8 cellular contexts compared by ENCODE assay signal in genomic region chr9:129166962-129167557, GRCh38. TPM values are rescaled to one million over a fixed set of nuclear protein-coding genes. Genes with fewer than 3 reads are reported as not detected.
DNase-seq lines count a peak whose midpoint lies in the region; ATAC-seq and TF ChIP-seq lines count a peak whose summit lies in the region.

No MANE protein-coding gene starts in this region.

- H3K9me3 ChIP-seq in OCI-LY7 (ENCODE audit: low read length) (no peaks in the 10 kb centered on the region), stomach smooth muscle (ENCODE audit: control insufficient read depth in 2 of 2, low read length in 2 of 2) (no peaks in the 10 kb centered on the region)

- TF ChIP-seq CTCF in OCI-LY7 (conservative IDR thresholded peaks at IDR 0.05; ENCODE audit: low read length) (no peak), MCF 10A (IDR thresholded peaks at IDR 0.05; ENCODE audit: unreplicated experiment) (no peak)

- peak overlapping the region; percentile 63 for H3K4me3 Mint-ChIP-seq in MCF 10A (ENCODE audit: unreplicated experiment)

- H2AFZ ChIP-seq in OCI-LY7 (ENCODE audit: low read length), result peak overlapping the region; percentile 86

- H3K4me1 ChIP-seq in OCI-LY7 (ENCODE audit: insufficient read depth, low read length, poor library complexity, severe bottlenecking) (peaks cover 16% of the 10 kb centered on the region), stomach smooth muscle (ENCODE audit: control insufficient read depth, insufficient read depth, low read length) (peaks cover 31% of the 10 kb centered on the region)

- peak overlapping the region; percentile 59 for H3K4me2 ChIP-seq in OCI-LY7 (ENCODE audit: low read length)

- peak overlapping the region; percentile 87 for H3K27ac Mint-ChIP-seq in MCF 10A (ENCODE audit: low read depth, unreplicated experiment)

- DNase-seq in 8988T, result peak; percentile 76
- peak; percentile 67 for DNase-seq in GM04504 (ENCODE audit: low read depth)
- DNase-seq in OCI-LY7 (ENCODE audit: low spot score), result peak; percentile 50
- DNase-seq in MCF 10A (ENCODE audit: unreplicated experiment), result peak; percentile 81
- DNase-seq in kidney tubule cell (ENCODE audit: low spot score), result peak; percentile 80
- no peak for DNase-seq in G401 (ENCODE audit: low spot score)

- peak overlapping the region; percentile 46 for H3K4me3 ChIP-seq in OCI-LY7 (ENCODE audit: low read depth, low read length, poor library complexity, severe bottlenecking)
- peak overlapping the region; percentile 65 to 84 for H3K4me3 ChIP-seq in stomach smooth muscle (ENCODE audit: low read length in 2 of 2)

- POLR2A ChIA-PET in OCI-LY7 (lab: Charles Lee), result interaction anchor here (0.6 to 1.1 kb wide), 4 partner anchors 12 to 251 kb away, joined by 3 to 4 read pairs (median 4); no protein-coding TSS in a partner anchor
- POLR2A ChIA-PET in MCF 10A (lab: Yijun Ruan, JAX), result interaction anchor here (0.6 to 4.6 kb wide), 13 partner anchors 9 to 475 kb away, joined by 3 to 56 read pairs (median 4); partner anchors contain the start of genes IER5L and NTMT1

- H4K20me1 ChIP-seq in OCI-LY7 (ENCODE audit: insufficient read depth, low read length), result no peaks in the 10 kb centered on the region

- H3K27me3 Mint-ChIP-seq in MCF 10A (ENCODE audit: insufficient read depth, unreplicated experiment), result no peaks in the 10 kb centered on the region

- no peaks in the 10 kb centered on the region for H3K9me3 Mint-ChIP-seq in MCF 10A (ENCODE audit: unreplicated experiment)

- H3K79me2 ChIP-seq in OCI-LY7 (ENCODE audit: insufficient read depth, low read depth, low read length), result no peaks in the 10 kb centered on the region

- peaks cover 25% of the 10 kb centered on the region for H3K4me1 Mint-ChIP-seq in MCF 10A (ENCODE audit: insufficient read depth, unreplicated experiment)

- in situ Hi-C loops in G401 (cut with HindIII; ENCODE audit: low sequenced_read_pairs), result no loop called here

- no peak overlapping the region for H3K27ac ChIP-seq in OCI-LY7 (ENCODE audit: low read depth, low read length, poor library complexity, severe bottlenecking)
- peak overlapping the region; percentile 76 for H3K27ac ChIP-seq in stomach smooth muscle (ENCODE audit: low read length)

- BruUV-seq in OCI-LY7 (replicated peaks; lab: Mats Ljungman, UMichigan) (no TSS peak), MCF 10A (replicated peaks; lab: Mats Ljungman, UMichigan) (no TSS peak)

- intact Hi-C loops in OCI-LY7 (cut with micrococcal nuclease; ENCODE audit: unreplicated experiment), result no loop called here
- intact Hi-C loops in MCF 10A (cut with micrococcal nuclease), result no loop called here

- CTCF ChIA-PET in OCI-LY7 (lab: Charles Lee; ENCODE audit: unreplicated experiment) (no interaction called here), MCF 10A (lab: Yijun Ruan, JAX) (interaction anchor here (0.6 to 3.8 kb wide), 9 partner anchors 24 to 458 kb away, joined by 3 to 14 read pairs (median 5); no protein-coding TSS in a partner anchor)

- H3K27me3 ChIP-seq in stomach smooth muscle (ENCODE audit: control insufficient read depth in 1 of 2, insufficient read depth in 2 of 2, low read length in 2 of 2), result no peaks in the 10 kb centered on the region

- H3K9ac ChIP-seq in stomach smooth muscle (ENCODE audit: low read length in 2 of 2), result peak overlapping the region; percentile 52 to 71

- H3K36me3 ChIP-seq in OCI-LY7 (ENCODE audit: insufficient read depth, low read length) (no peaks in the 10 kb centered on the region), stomach smooth muscle (ENCODE audit: control insufficient read depth in 2 of 2, insufficient read depth in 2 of 2, low read length in 2 of 2) (no peaks in the 10 kb centered on the region)

- no peaks in the 10 kb centered on the region for H3K36me3 Mint-ChIP-seq in MCF 10A (ENCODE audit: insufficient read depth, unreplicated experiment)

- no peaks in the 10 kb centered on the region for H3K9me2 ChIP-seq in OCI-LY7 (ENCODE audit: insufficient read depth, low read length)

- no peak for ATAC-seq in GM18907 (IDR thresholded peaks at IDR 0.05; ENCODE audit: unreplicated experiment)

RNA-seq across cellular contexts. Expression of gene IER5L, which starts 11.0 kb away (rescaled TPM):
- total RNA-seq in OCI-LY7 (2014; rRNA removed; shearing (Covaris generic)), result 16.9 and 21.2 TPM in 2 replicates
- total RNA-seq in OCI-LY7 (2022) (2.8 and 3.4 TPM in 2 replicates), MCF 10A (2022) (11.9 and 13.4 TPM in 2 replicates)
- total RNA-seq in G401 (2014; rRNA removed; shearing (Covaris generic)), result 92.7 and 121 TPM in 2 replicates

RNA-seq across cellular contexts. Expression of gene PTPA, which starts 55.8 kb away (rescaled TPM):
- 106 and 109 TPM in 2 replicates for total RNA-seq in OCI-LY7 (2014; rRNA removed; shearing (Covaris generic))
- 95.8 and 111 TPM in 2 replicates for total RNA-seq in OCI-LY7 (2022)
- total RNA-seq in MCF 10A (2022), result 90.8 and 91.8 TPM in 2 replicates
- total RNA-seq in G401 (2014; rRNA removed; shearing (Covaris generic)), result 215 and 261 TPM in 2 replicates

RNA-seq across cellular contexts. Expression of gene CRAT, which starts 56.5 kb away (rescaled TPM):
- 0.26 and 1.8 TPM in 2 replicates for total RNA-seq in OCI-LY7 (2014; rRNA removed; shearing (Covaris generic))
- 5.3 and 6.5 TPM in 2 replicates for total RNA-seq in OCI-LY7 (2022)
- total RNA-seq in MCF 10A (2022), result 14.5 and 17.0 TPM in 2 replicates
- total RNA-seq in G401 (2014; rRNA removed; shearing (Covaris generic)), result 21.5 and 22.7 TPM in 2 replicates
